In genomic region chr3:33914731-33915389, GRCh38 we compare ENCODE assay signal across 1 cellular context.
TF ChIP-seq lines count a peak whose summit lies in the region.

No MANE protein-coding gene starts in this region.

TF ChIP-seq in K562, 482 proteins besides CTCF, POLR2A, EP300 and RAD21 (continued from another document and continues in another):
- TF ChIP-seq, protein P1, sequence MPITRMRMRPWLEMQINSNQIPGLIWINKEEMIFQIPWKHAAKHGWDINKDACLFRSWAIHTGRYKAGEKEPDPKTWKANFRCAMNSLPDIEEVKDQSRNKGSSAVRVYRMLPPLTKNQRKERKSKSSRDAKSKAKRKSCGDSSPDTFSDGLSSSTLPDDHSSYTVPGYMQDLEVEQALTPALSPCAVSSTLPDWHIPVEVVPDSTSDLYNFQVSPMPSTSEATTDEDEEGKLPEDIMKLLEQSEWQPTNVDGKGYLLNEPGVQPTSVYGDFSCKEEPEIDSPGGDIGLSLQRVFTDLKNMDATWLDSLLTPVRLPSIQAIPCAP (CRISPR knock-in tag; IDR thresholded peaks at IDR 0.05; ENCODE audit: borderline replicate concordance): no peak
- TF ChIP-seq TARDBP (IDR thresholded peaks at IDR 0.05): no peak
- TF ChIP-seq ERF (CRISPR knock-in tag; IDR thresholded peaks at IDR 0.05): no peak
- no peak for TF ChIP-seq CHAMP1 (IDR thresholded peaks at IDR 0.05)
- peak; percentile 71; the same call in 1 of the 2 replicates for TF ChIP-seq PHF21A (IDR thresholded peaks at IDR 0.05; ENCODE audit: borderline replicate concordance, low read depth)
- 0 out of 4 replicates have a peak, but pooled peaks of 1 of the 2 experiments have one; percentile 21 for TF ChIP-seq KDM4B (IDR thresholded peaks at IDR 0.05; ENCODE audit: borderline replicate concordance in 2 of 2, low read depth in 1 of 2)
- TF ChIP-seq TGIF2 (CRISPR knock-in tag; IDR thresholded peaks at IDR 0.05): no peak
- TF ChIP-seq GATAD2B (IDR thresholded peaks at IDR 0.05; ENCODE audit: borderline replicate concordance): peak; percentile 26; the same call in 1 of the 2 replicates
- TF ChIP-seq, protein P2, sequence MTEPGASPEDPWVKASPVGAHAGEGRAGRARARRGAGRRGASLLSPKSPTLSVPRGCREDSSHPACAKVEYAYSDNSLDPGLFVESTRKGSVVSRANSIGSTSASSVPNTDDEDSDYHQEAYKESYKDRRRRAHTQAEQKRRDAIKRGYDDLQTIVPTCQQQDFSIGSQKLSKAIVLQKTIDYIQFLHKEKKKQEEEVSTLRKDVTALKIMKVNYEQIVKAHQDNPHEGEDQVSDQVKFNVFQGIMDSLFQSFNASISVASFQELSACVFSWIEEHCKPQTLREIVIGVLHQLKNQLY (CRISPR knock-in tag; conservative IDR thresholded peaks at IDR 0.05): no peak
- TF ChIP-seq ZNF41 (CRISPR knock-in tag; conservative IDR thresholded peaks at IDR 0.05): no peak
- TF ChIP-seq TBP (optimal IDR thresholded peaks at IDR 0.05; ENCODE audit: low read depth, low read length): no peak
- TF ChIP-seq HEY1 (CRISPR knock-in tag; IDR thresholded peaks at IDR 0.05; ENCODE audit: borderline replicate concordance): no peak
- TF ChIP-seq MCM7 (IDR thresholded peaks at IDR 0.05): no peak
- TF ChIP-seq, protein P3, sequence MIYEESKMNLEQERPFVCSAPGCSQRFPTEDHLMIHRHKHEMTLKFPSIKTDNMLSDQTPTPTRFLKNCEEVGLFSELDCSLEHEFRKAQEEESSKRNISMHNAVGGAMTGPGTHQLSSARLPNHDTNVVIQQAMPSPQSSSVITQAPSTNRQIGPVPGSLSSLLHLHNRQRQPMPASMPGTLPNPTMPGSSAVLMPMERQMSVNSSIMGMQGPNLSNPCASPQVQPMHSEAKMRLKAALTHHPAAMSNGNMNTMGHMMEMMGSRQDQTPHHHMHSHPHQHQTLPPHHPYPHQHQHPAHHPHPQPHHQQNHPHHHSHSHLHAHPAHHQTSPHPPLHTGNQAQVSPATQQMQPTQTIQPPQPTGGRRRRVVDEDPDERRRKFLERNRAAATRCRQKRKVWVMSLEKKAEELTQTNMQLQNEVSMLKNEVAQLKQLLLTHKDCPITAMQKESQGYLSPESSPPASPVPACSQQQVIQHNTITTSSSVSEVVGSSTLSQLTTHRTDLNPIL (CRISPR knock-in tag; IDR thresholded peaks at IDR 0.05): no peak
- no peak for TF ChIP-seq ILF3 (IDR thresholded peaks at IDR 0.05; ENCODE audit: borderline replicate concordance)
- no peak for TF ChIP-seq HDGF (IDR thresholded peaks at IDR 0.05)
- TF ChIP-seq SMARCE1 (IDR thresholded peaks at IDR 0.05): peak; percentile 82
- TF ChIP-seq GABPA (tag; conservative IDR thresholded peaks at IDR 0.05; ENCODE audit: low read depth): no peak
- TF ChIP-seq EHMT2 (IDR thresholded peaks at IDR 0.05): peak; percentile 94
- no peak for TF ChIP-seq RFX1 (IDR thresholded peaks at IDR 0.05)
- TF ChIP-seq SPI1 (IDR thresholded peaks at IDR 0.05; ENCODE audit: borderline replicate concordance, low read depth, low read length): no peak
- TF ChIP-seq CBFA2T3 (IDR thresholded peaks at IDR 0.05): peak; percentile 90
- TF ChIP-seq, protein P4, sequence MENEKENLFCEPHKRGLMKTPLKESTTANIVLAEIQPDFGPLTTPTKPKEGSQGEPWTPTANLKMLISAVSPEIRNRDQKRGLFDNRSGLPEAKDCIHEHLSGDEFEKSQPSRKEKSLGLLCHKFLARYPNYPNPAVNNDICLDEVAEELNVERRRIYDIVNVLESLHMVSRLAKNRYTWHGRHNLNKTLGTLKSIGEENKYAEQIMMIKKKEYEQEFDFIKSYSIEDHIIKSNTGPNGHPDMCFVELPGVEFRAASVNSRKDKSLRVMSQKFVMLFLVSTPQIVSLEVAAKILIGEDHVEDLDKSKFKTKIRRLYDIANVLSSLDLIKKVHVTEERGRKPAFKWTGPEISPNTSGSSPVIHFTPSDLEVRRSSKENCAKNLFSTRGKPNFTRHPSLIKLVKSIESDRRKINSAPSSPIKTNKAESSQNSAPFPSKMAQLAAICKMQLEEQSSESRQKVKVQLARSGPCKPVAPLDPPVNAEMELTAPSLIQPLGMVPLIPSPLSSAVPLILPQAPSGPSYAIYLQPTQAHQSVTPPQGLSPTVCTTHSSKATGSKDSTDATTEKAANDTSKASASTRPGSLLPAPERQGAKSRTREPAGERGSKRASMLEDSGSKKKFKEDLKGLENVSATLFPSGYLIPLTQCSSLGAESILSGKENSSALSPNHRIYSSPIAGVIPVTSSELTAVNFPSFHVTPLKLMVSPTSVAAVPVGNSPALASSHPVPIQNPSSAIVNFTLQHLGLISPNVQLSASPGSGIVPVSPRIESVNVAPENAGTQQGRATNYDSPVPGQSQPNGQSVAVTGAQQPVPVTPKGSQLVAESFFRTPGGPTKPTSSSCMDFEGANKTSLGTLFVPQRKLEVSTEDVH (IDR thresholded peaks at IDR 0.05; ENCODE audit: low read depth, partially characterized antibody): no peak
- TF ChIP-seq ZNF699 (CRISPR knock-in tag; IDR thresholded peaks at IDR 0.05; ENCODE audit: insufficient replicate concordance): no peak
- TF ChIP-seq BCLAF1 (IDR thresholded peaks at IDR 0.05; ENCODE audit: borderline replicate concordance in 1 of 2, control insufficient read depth in 1 of 2, low read depth in 2 of 2, low read length in 1 of 2): no peak
- TF ChIP-seq ZBTB33 (CRISPR knock-in tag; IDR thresholded peaks at IDR 0.05): no peak
- peak; percentile 72; the same call in 1 of the 2 replicates for TF ChIP-seq ARID3A (IDR thresholded peaks at IDR 0.05; ENCODE audit: borderline replicate concordance, low read depth, low read length)
- no peak for TF ChIP-seq EZH2 (IDR thresholded peaks at IDR 0.05; ENCODE audit: borderline replicate concordance, low read depth, low read length)
- TF ChIP-seq TCF7 (IDR thresholded peaks at IDR 0.05; ENCODE audit: borderline replicate concordance): no peak
- peak; percentile 25; the same call in 1 of the 2 replicates for TF ChIP-seq HCFC1 (IDR thresholded peaks at IDR 0.05; ENCODE audit: low read depth, low read length)
- TF ChIP-seq, protein P5, sequence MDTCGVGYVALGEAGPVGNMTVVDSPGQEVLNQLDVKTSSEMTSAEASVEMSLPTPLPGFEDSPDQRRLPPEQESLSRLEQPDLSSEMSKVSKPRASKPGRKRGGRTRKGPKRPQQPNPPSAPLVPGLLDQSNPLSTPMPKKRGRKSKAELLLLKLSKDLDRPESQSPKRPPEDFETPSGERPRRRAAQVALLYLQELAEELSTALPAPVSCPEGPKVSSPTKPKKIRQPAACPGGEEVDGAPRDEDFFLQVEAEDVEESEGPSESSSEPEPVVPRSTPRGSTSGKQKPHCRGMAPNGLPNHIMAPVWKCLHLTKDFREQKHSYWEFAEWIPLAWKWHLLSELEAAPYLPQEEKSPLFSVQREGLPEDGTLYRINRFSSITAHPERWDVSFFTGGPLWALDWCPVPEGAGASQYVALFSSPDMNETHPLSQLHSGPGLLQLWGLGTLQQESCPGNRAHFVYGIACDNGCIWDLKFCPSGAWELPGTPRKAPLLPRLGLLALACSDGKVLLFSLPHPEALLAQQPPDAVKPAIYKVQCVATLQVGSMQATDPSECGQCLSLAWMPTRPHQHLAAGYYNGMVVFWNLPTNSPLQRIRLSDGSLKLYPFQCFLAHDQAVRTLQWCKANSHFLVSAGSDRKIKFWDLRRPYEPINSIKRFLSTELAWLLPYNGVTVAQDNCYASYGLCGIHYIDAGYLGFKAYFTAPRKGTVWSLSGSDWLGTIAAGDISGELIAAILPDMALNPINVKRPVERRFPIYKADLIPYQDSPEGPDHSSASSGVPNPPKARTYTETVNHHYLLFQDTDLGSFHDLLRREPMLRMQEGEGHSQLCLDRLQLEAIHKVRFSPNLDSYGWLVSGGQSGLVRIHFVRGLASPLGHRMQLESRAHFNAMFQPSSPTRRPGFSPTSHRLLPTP (IDR thresholded peaks at IDR 0.05; ENCODE audit: borderline replicate concordance, extremely low read depth, insufficient read length): no peak
- no peak for TF ChIP-seq RAD51 (IDR thresholded peaks at IDR 0.05; ENCODE audit: borderline replicate concordance, low read depth)
- TF ChIP-seq, protein P6, sequence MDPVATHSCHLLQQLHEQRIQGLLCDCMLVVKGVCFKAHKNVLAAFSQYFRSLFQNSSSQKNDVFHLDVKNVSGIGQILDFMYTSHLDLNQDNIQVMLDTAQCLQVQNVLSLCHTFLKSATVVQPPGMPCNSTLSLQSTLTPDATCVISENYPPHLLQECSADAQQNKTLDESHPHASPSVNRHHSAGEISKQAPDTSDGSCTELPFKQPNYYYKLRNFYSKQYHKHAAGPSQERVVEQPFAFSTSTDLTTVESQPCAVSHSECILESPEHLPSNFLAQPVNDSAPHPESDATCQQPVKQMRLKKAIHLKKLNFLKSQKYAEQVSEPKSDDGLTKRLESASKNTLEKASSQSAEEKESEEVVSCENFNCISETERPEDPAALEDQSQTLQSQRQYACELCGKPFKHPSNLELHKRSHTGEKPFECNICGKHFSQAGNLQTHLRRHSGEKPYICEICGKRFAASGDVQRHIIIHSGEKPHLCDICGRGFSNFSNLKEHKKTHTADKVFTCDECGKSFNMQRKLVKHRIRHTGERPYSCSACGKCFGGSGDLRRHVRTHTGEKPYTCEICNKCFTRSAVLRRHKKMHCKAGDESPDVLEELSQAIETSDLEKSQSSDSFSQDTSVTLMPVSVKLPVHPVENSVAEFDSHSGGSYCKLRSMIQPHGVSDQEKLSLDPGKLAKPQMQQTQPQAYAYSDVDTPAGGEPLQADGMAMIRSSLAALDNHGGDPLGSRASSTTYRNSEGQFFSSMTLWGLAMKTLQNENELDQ (CRISPR knock-in tag; IDR thresholded peaks at IDR 0.05; ENCODE audit: borderline replicate concordance): no peak
